1 cellular context compared by ENCODE assay signal in genomic region chr16:897200-897543, GRCh38.
TF ChIP-seq lines count a peak whose summit lies in the region.

No MANE protein-coding gene starts in this region.

TF ChIP-seq in GM23338, 12 proteins besides CTCF, POLR2A, EP300 and RAD21:
- TF ChIP-seq ZNF462 (CRISPR knock-in tag; IDR thresholded peaks at IDR 0.05): no peak
- TF ChIP-seq ZNF114 (CRISPR knock-in tag; IDR thresholded peaks at IDR 0.05): no peak
- TF ChIP-seq POLR2AphosphoS5 (IDR thresholded peaks at IDR 0.05; ENCODE audit: low read depth): no peak
- TF ChIP-seq EZH2 (IDR thresholded peaks at IDR 0.05; ENCODE audit: low read depth, unreplicated experiment): no peak
- TF ChIP-seq, protein P1, sequence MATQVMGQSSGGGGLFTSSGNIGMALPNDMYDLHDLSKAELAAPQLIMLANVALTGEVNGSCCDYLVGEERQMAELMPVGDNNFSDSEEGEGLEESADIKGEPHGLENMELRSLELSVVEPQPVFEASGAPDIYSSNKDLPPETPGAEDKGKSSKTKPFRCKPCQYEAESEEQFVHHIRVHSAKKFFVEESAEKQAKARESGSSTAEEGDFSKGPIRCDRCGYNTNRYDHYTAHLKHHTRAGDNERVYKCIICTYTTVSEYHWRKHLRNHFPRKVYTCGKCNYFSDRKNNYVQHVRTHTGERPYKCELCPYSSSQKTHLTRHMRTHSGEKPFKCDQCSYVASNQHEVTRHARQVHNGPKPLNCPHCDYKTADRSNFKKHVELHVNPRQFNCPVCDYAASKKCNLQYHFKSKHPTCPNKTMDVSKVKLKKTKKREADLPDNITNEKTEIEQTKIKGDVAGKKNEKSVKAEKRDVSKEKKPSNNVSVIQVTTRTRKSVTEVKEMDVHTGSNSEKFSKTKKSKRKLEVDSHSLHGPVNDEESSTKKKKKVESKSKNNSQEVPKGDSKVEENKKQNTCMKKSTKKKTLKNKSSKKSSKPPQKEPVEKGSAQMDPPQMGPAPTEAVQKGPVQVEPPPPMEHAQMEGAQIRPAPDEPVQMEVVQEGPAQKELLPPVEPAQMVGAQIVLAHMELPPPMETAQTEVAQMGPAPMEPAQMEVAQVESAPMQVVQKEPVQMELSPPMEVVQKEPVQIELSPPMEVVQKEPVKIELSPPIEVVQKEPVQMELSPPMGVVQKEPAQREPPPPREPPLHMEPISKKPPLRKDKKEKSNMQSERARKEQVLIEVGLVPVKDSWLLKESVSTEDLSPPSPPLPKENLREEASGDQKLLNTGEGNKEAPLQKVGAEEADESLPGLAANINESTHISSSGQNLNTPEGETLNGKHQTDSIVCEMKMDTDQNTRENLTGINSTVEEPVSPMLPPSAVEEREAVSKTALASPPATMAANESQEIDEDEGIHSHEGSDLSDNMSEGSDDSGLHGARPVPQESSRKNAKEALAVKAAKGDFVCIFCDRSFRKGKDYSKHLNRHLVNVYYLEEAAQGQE (IDR thresholded peaks at IDR 0.05; ENCODE audit: unreplicated experiment): no peak
- TF ChIP-seq EZH2phosphoT487 (IDR thresholded peaks at IDR 0.05; ENCODE audit: unreplicated experiment): no peak
- no peak for TF ChIP-seq ZNF331 (CRISPR knock-in tag; IDR thresholded peaks at IDR 0.05; ENCODE audit: low read depth)
- TF ChIP-seq CREB1 (CRISPR knock-in tag; IDR thresholded peaks at IDR 0.05; ENCODE audit: low read depth): no peak
- TF ChIP-seq JUNB (IDR thresholded peaks at IDR 0.05; ENCODE audit: unreplicated experiment): no peak
- TF ChIP-seq STAT1 (IDR thresholded peaks at IDR 0.05; ENCODE audit: unreplicated experiment): no peak
- no peak for TF ChIP-seq NANOG (IDR thresholded peaks at IDR 0.05; ENCODE audit: borderline replicate concordance)
- no peak for TF ChIP-seq ETS1 (IDR thresholded peaks at IDR 0.05)
